Comparison of ENCODE assay signal across 11 cellular contexts in the genomic region with DNA sequence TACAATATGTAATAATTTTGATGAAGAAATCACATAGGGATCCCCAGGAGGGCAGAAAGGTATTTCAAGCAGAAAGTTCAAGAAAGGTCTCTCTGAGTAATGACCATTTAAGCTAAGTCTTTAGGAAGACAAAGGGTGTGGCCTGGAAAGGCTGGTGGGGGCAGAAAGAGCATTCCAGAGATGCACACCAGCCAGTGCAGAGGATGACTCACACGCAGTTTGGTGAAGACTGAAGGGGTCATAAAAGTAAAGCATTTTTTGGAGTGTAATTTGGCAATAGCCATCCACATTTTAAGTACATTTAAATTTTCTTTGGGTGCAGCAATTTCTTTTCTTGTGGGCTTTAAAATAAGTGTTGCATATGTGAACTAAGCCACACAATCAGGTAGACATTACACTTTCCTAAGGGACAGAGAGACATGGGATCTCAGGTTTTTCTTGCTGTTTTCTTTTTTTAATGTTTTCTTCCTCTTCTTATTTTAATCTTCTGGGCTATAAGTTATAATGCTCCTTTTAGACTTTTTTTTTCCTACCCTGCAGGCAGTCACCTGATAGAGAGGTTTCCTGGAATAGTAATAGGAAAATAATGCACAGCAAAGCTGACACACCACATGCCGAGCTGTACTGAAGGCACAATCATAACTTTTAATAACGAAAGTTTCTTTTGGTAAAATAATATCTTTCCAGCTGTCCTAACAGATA. TPM values are rescaled to one million over a fixed set of nuclear protein-coding genes. Genes with fewer than 3 reads are reported as not detected.
DNase-seq lines count a peak whose midpoint lies in the region; ATAC-seq and TF ChIP-seq lines count a peak whose summit lies in the region.
"Had no signal": no experiment of that assay in that cellular context is flagged by ENCODE, and none has a peak within 500 bp of the region (broad histone marks: within the 10 kb centered on the region; RNA-seq: fewer than 3 reads in every experiment).

No MANE protein-coding gene starts in this region.

- DNase-seq in HCT116 (ENCODE audit: low read depth, low spot score), result peak; percentile 54
- peak; percentile 55 to 78 for DNase-seq in SW 1271 (lab: John Stamatoyannopoulos, UW)
- peak; percentile 76 for DNase-seq in fibroblast of the conjunctiva (ENCODE audit: low read depth)
- no peak for DNase-seq in smooth muscle cell (lab: John Stamatoyannopoulos, UW; ENCODE audit: unreplicated experiment)
- DNase-seq in NCI-H510A (lab: John Stamatoyannopoulos, UW), result no peak
- DNase-seq in CD8-positive, alpha-beta T cell, result no peak
- DNase-seq in NK-92 (lab: John Stamatoyannopoulos, UW; ENCODE audit: unreplicated experiment), result no peak
- DNase-seq: activated CD8-positive, alpha-beta memory T cell treated with anti-CD3 and anti-CD28 coated beads, Interleukin-2, amount 50 U/mL, for 48 hours; Kasumi-1; nucleus accumbens had no signal

- H3K4me3 ChIP-seq in HCT116 (replicated peaks in 1 of 2; ENCODE audit: low read depth in 1 of 2, low read length in 2 of 2), result peak overlapping the region in 1 of 2 experiments; percentile 16; a peak in 2 of 4 replicates
- no peak overlapping the region for H3K4me3 ChIP-seq in smooth muscle cell
- no peak overlapping the region for H3K4me3 ChIP-seq in CD8-positive, alpha-beta T cell (ENCODE audit: low read depth, low read length)

- H3K79me2 ChIP-seq in HCT116 (ENCODE audit: insufficient read depth, low read length) (no peaks in the 10 kb centered on the region), smooth muscle cell (ENCODE audit: low read depth) (no peaks in the 10 kb centered on the region)

- no peaks in the 10 kb centered on the region for H3F3A ChIP-seq in smooth muscle cell (ENCODE audit: low read depth)

- H3K27ac Mint-ChIP-seq in CD8-positive, alpha-beta T cell, result no peak overlapping the region

- POLR2A ChIA-PET in HCT116 (lab: Charles Lee), result interaction anchor here (1.2 kb wide), 1 partner anchor 11 kb away, joined by 3 read pairs; no protein-coding TSS in a partner anchor
- POLR2A ChIA-PET in CD8-positive, alpha-beta T cell (lab: Charles Lee), result interaction anchor here (0.7 kb wide), 1 partner anchor 813 kb away, joined by 3 read pairs; no protein-coding TSS in a partner anchor

- no peaks in the 10 kb centered on the region for H3K27me3 Mint-ChIP-seq in CD8-positive, alpha-beta T cell (ENCODE audit: low read depth)

- H3K9ac ChIP-seq in HCT116 (ENCODE audit: low read length) (0 out of 2 replicates have a peak overlapping the region, but pooled peaks have one; percentile 6), smooth muscle cell (ENCODE audit: low read depth) (peak overlapping the region; percentile 24)

- H4K20me1 ChIP-seq in HCT116 (ENCODE audit: insufficient read depth) (no peaks in the 10 kb centered on the region), smooth muscle cell (ENCODE audit: low read depth) (no peaks in the 10 kb centered on the region)

- H3K36me3 Mint-ChIP-seq in CD8-positive, alpha-beta T cell, result no peaks in the 10 kb centered on the region

- no TSS peak for BruUV-seq in HCT116 (replicated peaks; lab: Mats Ljungman, UMichigan)

- peak; percentile 92 for ATAC-seq in HCT116
- no peak for ATAC-seq in CD8-positive, alpha-beta T cell
- ATAC-seq: Right ventricle myocardium inferior had no signal

- TF ChIP-seq RAD21 in HCT116 (IDR thresholded peaks at IDR 0.05; ENCODE audit: low read depth), result no peak

- H3K9me3 ChIP-seq in HCT116 (ENCODE audit: control insufficient read depth in 1 of 2, insufficient read depth in 1 of 2, low read depth in 1 of 2, low read length in 2 of 2), result no peaks in the 10 kb centered on the region
- no peaks in the 10 kb centered on the region for H3K9me3 ChIP-seq in smooth muscle cell (replicated peaks; ENCODE audit: low read depth)
- H3K9me3 ChIP-seq in CD8-positive, alpha-beta T cell (ENCODE audit: low read length), result no peaks in the 10 kb centered on the region

- H3K9me3 Mint-ChIP-seq in CD8-positive, alpha-beta T cell, result no peaks in the 10 kb centered on the region

- 41% methylated on average over 3 of the region's 3 CpGs for WGBS in smooth muscle cell (ENCODE audit: low lambda C conversion rate)

- intact Hi-C loops in HCT116 (cut with micrococcal nuclease), result no loop called here
- intact Hi-C loops in CD8-positive, alpha-beta T cell (cut with DNase I, micrococcal nuclease), result no loop called here

- H3K4me3 Mint-ChIP-seq in CD8-positive, alpha-beta T cell, result no peak overlapping the region

- H3K36me3 ChIP-seq in HCT116 (ENCODE audit: control insufficient read depth in 1 of 2, insufficient read depth in 2 of 2, low read length in 2 of 2) (no peaks in the 10 kb centered on the region), smooth muscle cell (ENCODE audit: low read depth) (no peaks in the 10 kb centered on the region)
- no peaks in the 10 kb centered on the region for H3K36me3 ChIP-seq in CD8-positive, alpha-beta T cell (ENCODE audit: insufficient read depth, low read length)

- H3K27ac ChIP-seq in HCT116 (ENCODE audit: low read depth, low read length) (peak overlapping the region; percentile 25; the same call in 1 of the 2 replicates), smooth muscle cell (ENCODE audit: low read depth) (peak overlapping the region; percentile 70)
- H3K27ac ChIP-seq in CD8-positive, alpha-beta T cell (ENCODE audit: low read depth, low read length), result no peak overlapping the region

- H3K4me1 Mint-ChIP-seq in CD8-positive, alpha-beta T cell (ENCODE audit: low read depth), result no peaks in the 10 kb centered on the region

- CTCF ChIA-PET in HCT116 (lab: Charles Lee), result no interaction called here
- CTCF ChIA-PET in CD8-positive, alpha-beta T cell (lab: Charles Lee), result no interaction called here

- TF ChIP-seq CTCF in HCT116 (IDR thresholded peaks at IDR 0.05 in 2 of 3, conservative IDR thresholded peaks at IDR 0.05 in 1 of 3; ENCODE audit: borderline replicate concordance in 1 of 3, insufficient read depth in 1 of 3, low read depth in 2 of 3, low read length in 2 of 3), result no peak
- no peak for TF ChIP-seq CTCF in smooth muscle cell (IDR thresholded peaks at IDR 0.05; ENCODE audit: borderline replicate concordance, insufficient read depth, poor library complexity, severe bottlenecking)
- no peak for TF ChIP-seq CTCF in CD8-positive, alpha-beta T cell (IDR thresholded peaks at IDR 0.05)

- no peak for TF ChIP-seq POLR2A in HCT116 (IDR thresholded peaks at IDR 0.05; ENCODE audit: borderline replicate concordance, extremely low read depth, insufficient read depth, insufficient read length)

- no peaks in the 10 kb centered on the region for H3K9me2 ChIP-seq in HCT116 (ENCODE audit: insufficient read depth)

- H3K4me1 ChIP-seq in HCT116 (ENCODE audit: control insufficient read depth in 1 of 2, insufficient read depth in 2 of 2, low read length in 2 of 2) (peaks cover 20 to 37% of the 10 kb centered on the region in 2 experiments), smooth muscle cell (ENCODE audit: low read depth) (no peaks in the 10 kb centered on the region)
- H3K4me1 ChIP-seq in CD8-positive, alpha-beta T cell (ENCODE audit: insufficient read depth, low read length), result no peaks in the 10 kb centered on the region

- H3K4me2 ChIP-seq in HCT116 (ENCODE audit: low read length), result peak overlapping the region; percentile 69
- peak overlapping the region; percentile 50 for H3K4me2 ChIP-seq in smooth muscle cell

- H2AFZ ChIP-seq in HCT116 (ENCODE audit: low read depth, low read length, poor library complexity, severe bottlenecking) (peak overlapping the region; percentile 99), smooth muscle cell (ENCODE audit: low read depth) (no peak overlapping the region)

- H3K27me3 ChIP-seq in HCT116 (ENCODE audit: insufficient read depth, low read length) (no peaks in the 10 kb centered on the region), smooth muscle cell (ENCODE audit: low read depth) (no peaks in the 10 kb centered on the region)
- no peaks in the 10 kb centered on the region for H3K27me3 ChIP-seq in CD8-positive, alpha-beta T cell (ENCODE audit: insufficient read depth, low read length)

- RAD21 ChIA-PET in HCT116 (lab: Charles Lee; ENCODE audit: low non-redundant PET in 1 of 2, low total read pairs in 2 of 2, uncharacterized antibody in 2 of 2, unreplicated experiment in 2 of 2), result no interaction called here

TF ChIP-seq in HCT116, 20 proteins besides CTCF, POLR2A, EP300 and RAD21:
- peak; percentile 63 for TF ChIP-seq JUND (IDR thresholded peaks at IDR 0.05)
- peak; percentile 66 for TF ChIP-seq SP1 (IDR thresholded peaks at IDR 0.05; ENCODE audit: low read depth)
- no peak for TF ChIP-seq EZH2phosphoT487 (IDR thresholded peaks at IDR 0.05; ENCODE audit: borderline replicate concordance)
- TF ChIP-seq MAX (IDR thresholded peaks at IDR 0.05), result 0 out of 2 replicates have a peak, but pooled peaks have one; percentile 16
- TF ChIP-seq YY1 (IDR thresholded peaks at IDR 0.05; ENCODE audit: extremely low read depth, insufficient replicate concordance, low read depth, low read length), result no peak
- TF ChIP-seq FOSL1 (IDR thresholded peaks at IDR 0.05; ENCODE audit: low read depth), result peak; percentile 70

RNA-seq across cellular contexts. Expression of gene PTPRK, which starts 49.5 kb away (rescaled TPM):
- total RNA-seq in HCT116 (2021; ENCODE audit: unreplicated experiment) (34.2 TPM), smooth muscle cell (45.4 and 50.4 TPM in 2 replicates)
- polyA plus RNA-seq in HCT116 (2012), result 15.9 and 16.6 TPM in 2 replicates
- 21.7 and 32.3 TPM in 2 replicates for polyA plus RNA-seq in smooth muscle cell
- total RNA-seq in CD8-positive, alpha-beta T cell, result 10 to 100 TPM; 17.2 to 18.6 TPM

Comparison
In these comparisons a context has a peak if more than half of its experiments do, and no peak if none do; other contexts are left out.
1. DNase-seq: peak in HCT116 (single experiment), SW 1271 (2 of 2) and fibroblast of the conjunctiva (single experiment); none in smooth muscle cell (single experiment), NCI-H510A (single experiment), CD8-positive, alpha-beta T cell (0 of 7) and NK-92 (single experiment).